In the genomic region with DNA sequence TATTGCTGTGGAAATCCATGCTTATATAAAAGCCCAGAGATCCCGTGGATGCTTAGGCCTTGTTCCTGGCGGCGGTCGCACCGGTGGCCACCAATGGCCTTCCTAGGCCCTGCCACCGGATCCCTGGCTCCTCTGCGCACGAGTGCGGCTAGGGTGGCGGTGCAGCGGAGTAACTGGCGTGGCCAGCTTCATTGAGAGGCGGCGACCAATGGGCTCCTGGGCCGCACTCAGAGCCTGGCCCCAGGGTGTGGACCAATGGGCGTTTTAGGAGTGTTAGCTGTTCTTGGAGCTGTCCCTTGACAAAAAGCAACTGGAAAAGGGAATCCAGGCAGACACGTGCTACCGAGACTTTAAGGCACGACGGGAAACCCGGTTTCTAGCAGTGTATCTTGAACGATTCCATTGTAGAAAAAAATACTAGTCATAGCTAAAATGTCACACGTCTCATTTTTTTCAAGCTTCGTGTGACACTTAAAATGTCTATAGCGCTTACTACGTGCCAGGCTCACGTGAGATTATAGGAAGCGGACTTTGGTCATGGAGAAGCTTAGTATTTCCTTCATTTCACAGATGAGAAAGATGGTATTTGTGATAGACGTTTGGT, we compare ENCODE assay signal across 1 cellular context.
TF ChIP-seq lines count a peak whose summit lies in the region.

No MANE protein-coding gene starts in this region.

TF ChIP-seq in HepG2, 621 proteins besides CTCF, POLR2A, EP300 and RAD21 (continued from another document and continues in another):
- TF ChIP-seq, protein P1, sequence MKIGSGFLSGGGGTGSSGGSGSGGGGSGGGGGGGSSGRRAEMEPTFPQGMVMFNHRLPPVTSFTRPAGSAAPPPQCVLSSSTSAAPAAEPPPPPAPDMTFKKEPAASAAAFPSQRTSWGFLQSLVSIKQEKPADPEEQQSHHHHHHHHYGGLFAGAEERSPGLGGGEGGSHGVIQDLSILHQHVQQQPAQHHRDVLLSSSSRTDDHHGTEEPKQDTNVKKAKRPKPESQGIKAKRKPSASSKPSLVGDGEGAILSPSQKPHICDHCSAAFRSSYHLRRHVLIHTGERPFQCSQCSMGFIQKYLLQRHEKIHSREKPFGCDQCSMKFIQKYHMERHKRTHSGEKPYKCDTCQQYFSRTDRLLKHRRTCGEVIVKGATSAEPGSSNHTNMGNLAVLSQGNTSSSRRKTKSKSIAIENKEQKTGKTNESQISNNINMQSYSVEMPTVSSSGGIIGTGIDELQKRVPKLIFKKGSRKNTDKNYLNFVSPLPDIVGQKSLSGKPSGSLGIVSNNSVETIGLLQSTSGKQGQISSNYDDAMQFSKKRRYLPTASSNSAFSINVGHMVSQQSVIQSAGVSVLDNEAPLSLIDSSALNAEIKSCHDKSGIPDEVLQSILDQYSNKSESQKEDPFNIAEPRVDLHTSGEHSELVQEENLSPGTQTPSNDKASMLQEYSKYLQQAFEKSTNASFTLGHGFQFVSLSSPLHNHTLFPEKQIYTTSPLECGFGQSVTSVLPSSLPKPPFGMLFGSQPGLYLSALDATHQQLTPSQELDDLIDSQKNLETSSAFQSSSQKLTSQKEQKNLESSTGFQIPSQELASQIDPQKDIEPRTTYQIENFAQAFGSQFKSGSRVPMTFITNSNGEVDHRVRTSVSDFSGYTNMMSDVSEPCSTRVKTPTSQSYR (CRISPR knock-in tag; IDR thresholded peaks at IDR 0.05; ENCODE audit: borderline replicate concordance), result no peak
- TF ChIP-seq HNF4A (CRISPR knock-in tag; IDR thresholded peaks at IDR 0.05) (no peak), ATF2 (CRISPR knock-in tag; IDR thresholded peaks at IDR 0.05) (peak; percentile 46; the same call in 1 of the 2 replicates), ZNF775 (CRISPR knock-in tag; IDR thresholded peaks at IDR 0.05; ENCODE audit: borderline replicate concordance) (no peak), ZNF121 (CRISPR knock-in tag; IDR thresholded peaks at IDR 0.05) (no peak), ZSCAN31 (CRISPR knock-in tag; IDR thresholded peaks at IDR 0.05; ENCODE audit: low read depth) (no peak), TBX2 (CRISPR knock-in tag; IDR thresholded peaks at IDR 0.05; ENCODE audit: borderline replicate concordance) (no peak; the same call in 1 of the 2 replicates), GTF3A (CRISPR knock-in tag; conservative IDR thresholded peaks at IDR 0.05) (no peak), GZF1 (CRISPR knock-in tag; IDR thresholded peaks at IDR 0.05) (no peak), ZNF800 (CRISPR knock-in tag; IDR thresholded peaks at IDR 0.05) (0 out of 2 replicates have a peak, but pooled peaks have one; percentile 9), ARID2 (CRISPR knock-in tag; IDR thresholded peaks at IDR 0.05; ENCODE audit: borderline replicate concordance) (no peak), ZNF17 (CRISPR knock-in tag; IDR thresholded peaks at IDR 0.05) (no peak), SP5 (CRISPR knock-in tag; IDR thresholded peaks at IDR 0.05; ENCODE audit: borderline replicate concordance, low read depth) (no peak), ZNF225 (CRISPR knock-in tag; IDR thresholded peaks at IDR 0.05) (no peak), ZNF432 (CRISPR knock-in tag; IDR thresholded peaks at IDR 0.05; ENCODE audit: borderline replicate concordance) (no peak), ZBTB20 (CRISPR knock-in tag; IDR thresholded peaks at IDR 0.05; ENCODE audit: borderline replicate concordance, low read depth) (no peak), POLR2AphosphoS5 (IDR thresholded peaks at IDR 0.05; ENCODE audit: low read depth, low read length) (peak; percentile 78), RBFOX2 (IDR thresholded peaks at IDR 0.05; ENCODE audit: low read depth, low read length) (peak; percentile 55), ONECUT2 (CRISPR knock-in tag; IDR thresholded peaks at IDR 0.05) (no peak), PITX1 (CRISPR knock-in tag; IDR thresholded peaks at IDR 0.05) (no peak), SSRP1 (CRISPR knock-in tag; IDR thresholded peaks at IDR 0.05) (no peak), PAX8 (CRISPR knock-in tag; IDR thresholded peaks at IDR 0.05; ENCODE audit: borderline replicate concordance) (no peak), SRSF4 (IDR thresholded peaks at IDR 0.05; ENCODE audit: low read depth, low read length, poor library complexity, severe bottlenecking) (no peak), PRMT3 (CRISPR knock-in tag; IDR thresholded peaks at IDR 0.05; ENCODE audit: borderline replicate concordance, low read depth) (no peak), TFDP2 (CRISPR knock-in tag; IDR thresholded peaks at IDR 0.05) (peak; percentile 20; the same call in 1 of the 2 replicates), TBL1XR1 (IDR thresholded peaks at IDR 0.05; ENCODE audit: borderline replicate concordance, low read length, partially characterized antibody) (no peak), ZBTB39 (CRISPR knock-in tag; IDR thresholded peaks at IDR 0.05) (no peak)
- TF ChIP-seq, protein P2, sequence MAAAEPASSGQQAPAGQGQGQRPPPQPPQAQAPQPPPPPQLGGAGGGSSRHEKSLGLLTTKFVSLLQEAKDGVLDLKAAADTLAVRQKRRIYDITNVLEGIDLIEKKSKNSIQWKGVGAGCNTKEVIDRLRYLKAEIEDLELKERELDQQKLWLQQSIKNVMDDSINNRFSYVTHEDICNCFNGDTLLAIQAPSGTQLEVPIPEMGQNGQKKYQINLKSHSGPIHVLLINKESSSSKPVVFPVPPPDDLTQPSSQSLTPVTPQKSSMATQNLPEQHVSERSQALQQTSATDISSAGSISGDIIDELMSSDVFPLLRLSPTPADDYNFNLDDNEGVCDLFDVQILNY (CRISPR knock-in tag; conservative IDR thresholded peaks at IDR 0.05), result no peak
- TF ChIP-seq, protein P3, sequence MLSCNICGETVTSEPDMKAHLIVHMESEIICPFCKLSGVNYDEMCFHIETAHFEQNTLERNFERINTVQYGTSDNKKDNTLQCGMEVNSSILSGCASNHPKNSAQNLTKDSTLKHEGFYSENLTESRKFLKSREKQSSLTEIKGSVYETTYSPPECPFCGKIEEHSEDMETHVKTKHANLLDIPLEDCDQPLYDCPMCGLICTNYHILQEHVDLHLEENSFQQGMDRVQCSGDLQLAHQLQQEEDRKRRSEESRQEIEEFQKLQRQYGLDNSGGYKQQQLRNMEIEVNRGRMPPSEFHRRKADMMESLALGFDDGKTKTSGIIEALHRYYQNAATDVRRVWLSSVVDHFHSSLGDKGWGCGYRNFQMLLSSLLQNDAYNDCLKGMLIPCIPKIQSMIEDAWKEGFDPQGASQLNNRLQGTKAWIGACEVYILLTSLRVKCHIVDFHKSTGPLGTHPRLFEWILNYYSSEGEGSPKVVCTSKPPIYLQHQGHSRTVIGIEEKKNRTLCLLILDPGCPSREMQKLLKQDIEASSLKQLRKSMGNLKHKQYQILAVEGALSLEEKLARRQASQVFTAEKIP (CRISPR knock-in tag; IDR thresholded peaks at IDR 0.05; ENCODE audit: borderline replicate concordance), result no peak
- TF ChIP-seq, protein P4, sequence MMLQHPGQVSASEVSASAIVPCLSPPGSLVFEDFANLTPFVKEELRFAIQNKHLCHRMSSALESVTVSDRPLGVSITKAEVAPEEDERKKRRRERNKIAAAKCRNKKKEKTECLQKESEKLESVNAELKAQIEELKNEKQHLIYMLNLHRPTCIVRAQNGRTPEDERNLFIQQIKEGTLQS (CRISPR knock-in tag; IDR thresholded peaks at IDR 0.05), result 0 out of 2 replicates have a peak, but pooled peaks have one; percentile 4
- TF ChIP-seq, protein P5, sequence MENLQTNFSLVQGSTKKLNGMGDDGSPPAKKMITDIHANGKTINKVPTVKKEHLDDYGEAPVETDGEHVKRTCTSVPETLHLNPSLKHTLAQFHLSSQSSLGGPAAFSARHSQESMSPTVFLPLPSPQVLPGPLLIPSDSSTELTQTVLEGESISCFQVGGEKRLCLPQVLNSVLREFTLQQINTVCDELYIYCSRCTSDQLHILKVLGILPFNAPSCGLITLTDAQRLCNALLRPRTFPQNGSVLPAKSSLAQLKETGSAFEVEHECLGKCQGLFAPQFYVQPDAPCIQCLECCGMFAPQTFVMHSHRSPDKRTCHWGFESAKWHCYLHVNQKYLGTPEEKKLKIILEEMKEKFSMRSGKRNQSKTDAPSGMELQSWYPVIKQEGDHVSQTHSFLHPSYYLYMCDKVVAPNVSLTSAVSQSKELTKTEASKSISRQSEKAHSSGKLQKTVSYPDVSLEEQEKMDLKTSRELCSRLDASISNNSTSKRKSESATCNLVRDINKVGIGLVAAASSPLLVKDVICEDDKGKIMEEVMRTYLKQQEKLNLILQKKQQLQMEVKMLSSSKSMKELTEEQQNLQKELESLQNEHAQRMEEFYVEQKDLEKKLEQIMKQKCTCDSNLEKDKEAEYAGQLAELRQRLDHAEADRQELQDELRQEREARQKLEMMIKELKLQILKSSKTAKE (CRISPR knock-in tag; IDR thresholded peaks at IDR 0.05; ENCODE audit: borderline replicate concordance), result no peak
- TF ChIP-seq, protein P6, sequence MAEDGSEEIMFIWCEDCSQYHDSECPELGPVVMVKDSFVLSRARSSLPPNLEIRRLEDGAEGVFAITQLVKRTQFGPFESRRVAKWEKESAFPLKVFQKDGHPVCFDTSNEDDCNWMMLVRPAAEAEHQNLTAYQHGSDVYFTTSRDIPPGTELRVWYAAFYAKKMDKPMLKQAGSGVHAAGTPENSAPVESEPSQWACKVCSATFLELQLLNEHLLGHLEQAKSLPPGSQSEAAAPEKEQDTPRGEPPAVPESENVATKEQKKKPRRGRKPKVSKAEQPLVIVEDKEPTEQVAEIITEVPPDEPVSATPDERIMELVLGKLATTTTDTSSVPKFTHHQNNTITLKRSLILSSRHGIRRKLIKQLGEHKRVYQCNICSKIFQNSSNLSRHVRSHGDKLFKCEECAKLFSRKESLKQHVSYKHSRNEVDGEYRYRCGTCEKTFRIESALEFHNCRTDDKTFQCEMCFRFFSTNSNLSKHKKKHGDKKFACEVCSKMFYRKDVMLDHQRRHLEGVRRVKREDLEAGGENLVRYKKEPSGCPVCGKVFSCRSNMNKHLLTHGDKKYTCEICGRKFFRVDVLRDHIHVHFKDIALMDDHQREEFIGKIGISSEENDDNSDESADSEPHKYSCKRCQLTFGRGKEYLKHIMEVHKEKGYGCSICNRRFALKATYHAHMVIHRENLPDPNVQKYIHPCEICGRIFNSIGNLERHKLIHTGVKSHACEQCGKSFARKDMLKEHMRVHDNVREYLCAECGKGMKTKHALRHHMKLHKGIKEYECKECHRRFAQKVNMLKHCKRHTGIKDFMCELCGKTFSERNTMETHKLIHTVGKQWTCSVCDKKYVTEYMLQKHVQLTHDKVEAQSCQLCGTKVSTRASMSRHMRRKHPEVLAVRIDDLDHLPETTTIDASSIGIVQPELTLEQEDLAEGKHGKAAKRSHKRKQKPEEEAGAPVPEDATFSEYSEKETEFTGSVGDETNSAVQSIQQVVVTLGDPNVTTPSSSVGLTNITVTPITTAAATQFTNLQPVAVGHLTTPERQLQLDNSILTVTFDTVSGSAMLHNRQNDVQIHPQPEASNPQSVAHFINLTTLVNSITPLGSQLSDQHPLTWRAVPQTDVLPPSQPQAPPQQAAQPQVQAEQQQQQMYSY (CRISPR knock-in tag; IDR thresholded peaks at IDR 0.05), result 0 out of 2 replicates have a peak, but pooled peaks have one; percentile 25
